ENCODE assay signal across 25 cellular contexts in genomic region chr6:64034331-64034730, GRCh38.
"Had no signal": no experiment of that assay in that cellular context is flagged by ENCODE, and none has a peak within 500 bp of the region (broad histone marks: within the 10 kb centered on the region; RNA-seq: fewer than 3 reads in every experiment).

No MANE protein-coding gene starts in this region.

- H3K27me3 ChIP-seq: cardiac muscle cell, gastrocnemius medialis, neural progenitor cell, sigmoid colon, spleen, stomach, testis, tibial artery, upper lobe of left lung had no signal

- H3K27ac Mint-ChIP-seq: naive thymus-derived CD4-positive, alpha-beta T cell; neural progenitor cell had no signal

- H3K36me3 Mint-ChIP-seq: naive thymus-derived CD4-positive, alpha-beta T cell had no signal

- H2AFZ ChIP-seq: neural progenitor cell had no signal

- H3K27ac ChIP-seq: cardiac muscle cell, coronary artery, gastrocnemius medialis, neural progenitor cell, prostate gland, spleen, stomach, testis, tibial artery, upper lobe of left lung had no signal

- DNase-seq: dermis blood vessel endothelial cell; gastrocnemius medialis; head of caudate nucleus; kidney; mesendoderm; midbrain; naive thymus-derived CD4-positive, alpha-beta T cell; right cardiac atrium; sigmoid colon; spleen; stimulated activated CD4-positive, alpha-beta T cell treated with anti-CD3 and anti-CD28 coated beads, Interleukin-2, amount 100 ng/mL, for 48 hours; stimulated activated CD8-positive, alpha-beta memory T cell treated with anti-CD3 and anti-CD28 coated beads, Interleukin-4, amount 100 ng/mL, for 48 hours; stimulated activated naive CD4-positive, alpha-beta T cell treated with Interleukin-2 at 50 U/mL for 16 hours; stomach; substantia nigra; testis; tibial artery; upper lobe of left lung had no signal

- H3K27me3 Mint-ChIP-seq: central memory CD8-positive, alpha-beta T cell; naive thymus-derived CD4-positive, alpha-beta T cell had no signal

- H3K4me1 ChIP-seq: gastrocnemius medialis, neural progenitor cell, prostate gland, spleen, testis, tibial artery, upper lobe of left lung had no signal

- H3K36me3 ChIP-seq: cardiac muscle cell, gastrocnemius medialis, neural progenitor cell, prostate gland, sigmoid colon, spleen, stomach, tibial artery, upper lobe of left lung had no signal

- H3K9me3 ChIP-seq: gastrocnemius medialis, prostate gland, sigmoid colon, testis, tibial artery had no signal

- H3K4me3 ChIP-seq: cardiac muscle cell, coronary artery, gastrocnemius medialis, neural progenitor cell, prostate gland, sigmoid colon, spleen, stomach, testis, tibial artery, upper lobe of left lung had no signal

- H3K4me1 Mint-ChIP-seq: central memory CD8-positive, alpha-beta T cell; naive thymus-derived CD4-positive, alpha-beta T cell; nephron; neural progenitor cell had no signal

- H3K4me3 Mint-ChIP-seq: central memory CD8-positive, alpha-beta T cell; naive thymus-derived CD4-positive, alpha-beta T cell; nephron; neural progenitor cell had no signal

- H3K9ac ChIP-seq: neural progenitor cell had no signal

- ATAC-seq: esophagus mucosa; gastrocnemius medialis; naive thymus-derived CD4-positive, alpha-beta T cell; right cardiac atrium had no signal

- H3K4me2 ChIP-seq: neural progenitor cell had no signal
